25 cellular contexts compared by ENCODE assay signal in genomic region chr2:23528171-23528570, GRCh38.
DNase-seq lines count a peak whose midpoint lies in the region; ATAC-seq, FAIRE-seq and TF ChIP-seq lines count a peak whose summit lies in the region.
"Had no signal": no experiment of that assay in that cellular context is flagged by ENCODE, and none has a peak within 500 bp of the region (broad histone marks: within the 10 kb centered on the region; RNA-seq: fewer than 3 reads in every experiment).

No MANE protein-coding gene starts in this region.

- H3K4me1 Mint-ChIP-seq in H9 (peaks cover 31 to 36% of the 10 kb centered on the region in 2 experiments), progenitor cell of endocrine pancreas (ENCODE audit: low read depth) (peaks cover 17% of the 10 kb centered on the region)
- H3K4me1 Mint-ChIP-seq in activated T-cell treated with anti-CD3 and anti-CD28 coated beads, Interleukin-2, amount 50 U/mL, for 4 hours (ENCODE audit: low read depth): peaks cover 22% of the 10 kb centered on the region

- no peaks in the 10 kb centered on the region for H3K9me3 ChIP-seq in H9 (ENCODE audit: control insufficient read depth, low read depth, low read length)
- H3K9me3 ChIP-seq in WERI-Rb-1 (ENCODE audit: severe bottlenecking): no peaks in the 10 kb centered on the region
- no peaks in the 10 kb centered on the region for H3K9me3 ChIP-seq in HAP-1
- H3K9me3 ChIP-seq: BLaER1 treated with 17β-estradiol and CSF1 and Interleukin-3, amounts not matched to agents 10 nM and 100 nM; Caco-2 had no signal

- H3K4me1 ChIP-seq in H9 (ENCODE audit: insufficient read depth, low read length) (peaks cover 7% of the 10 kb centered on the region), HAP-1 (no peaks in the 10 kb centered on the region)

- no peak overlapping the region for H2BK15ac ChIP-seq in H9 (ENCODE audit: low read depth, low read length)

- no peaks in the 10 kb centered on the region for H3K23me2 ChIP-seq in H9 (ENCODE audit: insufficient read length, low read depth, low read length, poor library complexity, severe bottlenecking)

- H2BK120ac ChIP-seq in H9 (ENCODE audit: low read depth, low read length, poor library complexity, severe bottlenecking): no peak overlapping the region

- no peak overlapping the region for H2BK20ac ChIP-seq in H9 (ENCODE audit: low read depth, low read length, poor library complexity, severe bottlenecking)

- H3K23ac ChIP-seq in H9 (ENCODE audit: insufficient read length, low read depth, low read length): no peak overlapping the region

- H2AK5ac ChIP-seq in H9 (ENCODE audit: insufficient read length, low read length): no peak overlapping the region

- no CpG with 5 or more reads among the region's 12 CpGs for WGBS in H9 (ENCODE audit: extremely low coverage, insufficient read length, low lambda C conversion rate)

- H3K4ac ChIP-seq in H9 (ENCODE audit: low read depth, low read length): no peak overlapping the region

- no peak overlapping the region for H3K18ac ChIP-seq in H9 (ENCODE audit: insufficient read length, low read depth, low read length)

- H3K14ac ChIP-seq in H9 (ENCODE audit: insufficient read depth, low read length): 0 out of 2 replicates have a peak overlapping the region, but pooled peaks have one; percentile 48

- no peak overlapping the region for H3K4me3 Mint-ChIP-seq in H9
- H3K4me3 Mint-ChIP-seq in progenitor cell of endocrine pancreas (ENCODE audit: low read depth): no peak overlapping the region
- H3K4me3 Mint-ChIP-seq in activated T-cell treated with anti-CD3 and anti-CD28 coated beads, Interleukin-2, amount 50 U/mL, for 4 hours: no peak overlapping the region
- H3K4me3 Mint-ChIP-seq: B cell; CD4-positive, alpha-beta T cell; CD8-positive, alpha-beta T cell had no signal

- no peaks in the 10 kb centered on the region for H3K36me3 Mint-ChIP-seq in H9 (ENCODE audit: insufficient read depth in 1 of 3, low read depth in 3 of 3)
- no peaks in the 10 kb centered on the region for H3K36me3 Mint-ChIP-seq in progenitor cell of endocrine pancreas (ENCODE audit: insufficient read depth)
- no peaks in the 10 kb centered on the region for H3K36me3 Mint-ChIP-seq in activated T-cell treated with anti-CD3 and anti-CD28 coated beads, Interleukin-2, amount 50 U/mL, for 4 hours (ENCODE audit: insufficient read depth)
- H3K36me3 Mint-ChIP-seq: CD8-positive, alpha-beta T cell had no signal

- H4K91ac ChIP-seq in H9 (ENCODE audit: insufficient read length, low read depth, low read length): no peak overlapping the region

- H3K27ac Mint-ChIP-seq in H9 (no peak overlapping the region), progenitor cell of endocrine pancreas (peak overlapping the region; percentile 56)
- H3K27ac Mint-ChIP-seq: B cell; CD4-positive, alpha-beta T cell; CD8-positive, alpha-beta T cell had no signal

- no peak overlapping the region for H4K8ac ChIP-seq in H9 (replicated peaks; ENCODE audit: insufficient read length, low read depth, low read length)

- H2BK12ac ChIP-seq in H9 (ENCODE audit: insufficient read length, low read depth, low read length): no peak overlapping the region

- H2AFZ ChIP-seq in H9 (ENCODE audit: low read length): no peak overlapping the region

- H3K56ac ChIP-seq in H9 (ENCODE audit: insufficient read length, low read depth, low read length): no peak overlapping the region

- no peak overlapping the region for H3K4me3 ChIP-seq in WERI-Rb-1 (ENCODE audit: low read depth, low read length)
- H3K4me3 ChIP-seq in bronchial epithelial cell (ENCODE audit: low read depth, low read length): no peak overlapping the region
- no peak overlapping the region for H3K4me3 ChIP-seq in HAP-1
- H3K4me3 ChIP-seq: BLaER1 treated with 17β-estradiol and CSF1 and Interleukin-3, amounts not matched to agents 10 nM and 100 nM had no signal

- H3K79me2 ChIP-seq in H9 (ENCODE audit: insufficient read depth, low read length): no peaks in the 10 kb centered on the region

- DNase-seq in H9: no peak
- DNase-seq in WERI-Rb-1: no peak
- DNase-seq in bronchial epithelial cell (ENCODE audit: low read depth): no peak
- DNase-seq in progenitor cell of endocrine pancreas (ENCODE audit: low spot score, unreplicated experiment): no peak
- DNase-seq in activated T-cell treated with anti-CD3 and anti-CD28 coated beads, Interleukin-2, amount 50 U/mL, for 4 hours: no peak
- DNase-seq in HAP-1 (ENCODE audit: low spot score in 2 of 2): no peak
- DNase-seq: 8988T; ACHN; AML-193; Caco-2; Calu3; CD4-positive, alpha-beta T cell; CD8-positive, alpha-beta T cell; DMS79 treated with DMSO at 0.1 percent for 48 hours; GF-D8 had no signal

- H3K27ac ChIP-seq in H9 (ENCODE audit: insufficient read length, low read depth, low read length) (no peak overlapping the region), WERI-Rb-1 (peak overlapping the region; percentile 8; the same call in 1 of the 2 replicates)
- H3K27ac ChIP-seq: BLaER1 treated with 17β-estradiol and CSF1 and Interleukin-3, amounts not matched to agents 10 nM and 100 nM; C4-2B had no signal

- no peak overlapping the region for H2BK5ac ChIP-seq in H9 (ENCODE audit: insufficient read length, low read length)

- no peaks in the 10 kb centered on the region; the same call in 1 of the 2 replicates for H3K27me3 Mint-ChIP-seq in H9 (ENCODE audit: low read depth)
- peaks cover 26% of the 10 kb centered on the region for H3K27me3 Mint-ChIP-seq in progenitor cell of endocrine pancreas
- H3K27me3 Mint-ChIP-seq in activated T-cell treated with anti-CD3 and anti-CD28 coated beads, Interleukin-2, amount 50 U/mL, for 4 hours (ENCODE audit: low read depth): no peaks in the 10 kb centered on the region
- H3K27me3 Mint-ChIP-seq: B cell; CD4-positive, alpha-beta T cell had no signal

- H3K36me3 ChIP-seq in WERI-Rb-1 (no peaks in the 10 kb centered on the region), bronchial epithelial cell (ENCODE audit: control insufficient read depth, insufficient read depth, low read length) (no peaks in the 10 kb centered on the region), HAP-1 (replicated peaks) (no peaks in the 10 kb centered on the region)
- H3K36me3 ChIP-seq: BLaER1 treated with 17β-estradiol and CSF1 and Interleukin-3, amounts not matched to agents 10 nM and 100 nM had no signal

- in situ Hi-C loops in HAP-1 (cut with MboI; ENCODE audit: low sequenced_read_pairs): no loop called here

- TF ChIP-seq CTCF in H9 (conservative IDR thresholded peaks at IDR 0.05) (no peak), WERI-Rb-1 (IDR thresholded peaks at IDR 0.05; ENCODE audit: low read depth, low read length) (no peak), bronchial epithelial cell (IDR thresholded peaks at IDR 0.05; ENCODE audit: insufficient read depth, low read length, severe bottlenecking) (no peak), progenitor cell of endocrine pancreas (IDR thresholded peaks at IDR 0.05; ENCODE audit: unreplicated experiment) (no peak)

- no peaks in the 10 kb centered on the region for H3K27me3 ChIP-seq in H9 (ENCODE audit: insufficient read depth, low read length)
- H3K27me3 ChIP-seq in WERI-Rb-1 (ENCODE audit: insufficient read depth, low read depth, severe bottlenecking): no peaks in the 10 kb centered on the region
- H3K27me3 ChIP-seq in bronchial epithelial cell (ENCODE audit: control insufficient read depth, insufficient read depth, low read length): no peaks in the 10 kb centered on the region
- H3K27me3 ChIP-seq in HAP-1 (ENCODE audit: low read depth): no peaks in the 10 kb centered on the region

- H4K5ac ChIP-seq in H9 (ENCODE audit: insufficient read length, low read depth, low read length): no peak overlapping the region

- H3K9ac ChIP-seq in H9 (ENCODE audit: extremely low read depth, insufficient read length, low read length): no peak overlapping the region
- H3K9ac ChIP-seq: BLaER1 treated with 17β-estradiol and CSF1 and Interleukin-3, amounts not matched to agents 10 nM and 100 nM had no signal

- no peak overlapping the region for H3K4me2 ChIP-seq in H9 (ENCODE audit: insufficient read depth, insufficient read length, low read length)
- H3K4me2 ChIP-seq: BLaER1 treated with 17β-estradiol and CSF1 and Interleukin-3, amounts not matched to agents 10 nM and 100 nM had no signal

- no peak overlapping the region for H3T11ph ChIP-seq in H9 (ENCODE audit: low read length)

- ATAC-seq in activated T-cell treated with anti-CD3 and anti-CD28 coated beads, Interleukin-2, amount 50 U/mL, for 4 hours: no peak
- no peak for ATAC-seq in HG03571 (IDR thresholded peaks at IDR 0.05; ENCODE audit: unreplicated experiment)
- no peak for ATAC-seq in HG03135 (IDR thresholded peaks at IDR 0.05; ENCODE audit: unreplicated experiment)
- ATAC-seq: CD8-positive, alpha-beta T cell had no signal

- peak; percentile 32 for FAIRE-seq in bronchial epithelial cell (lab: Jason Lieb, UNC)
- FAIRE-seq: A204.1, D721Med, G401.6, GM12891, GM19239 had no signal

- H4K20me1 ChIP-seq in H9 (ENCODE audit: control insufficient read depth, insufficient read depth, insufficient read length): no peaks in the 10 kb centered on the region
- H4K20me1 ChIP-seq: BLaER1 treated with 17β-estradiol and CSF1 and Interleukin-3, amounts not matched to agents 10 nM and 100 nM had no signal

- no peaks in the 10 kb centered on the region for H3K79me1 ChIP-seq in H9 (ENCODE audit: insufficient read depth, low read depth, low read length, poor library complexity, severe bottlenecking)

- H3K9me3 Mint-ChIP-seq in H9 (no peaks in the 10 kb centered on the region), progenitor cell of endocrine pancreas (ENCODE audit: low read depth) (no peaks in the 10 kb centered on the region)
- no peaks in the 10 kb centered on the region for H3K9me3 Mint-ChIP-seq in activated T-cell treated with anti-CD3 and anti-CD28 coated beads, Interleukin-2, amount 50 U/mL, for 4 hours
- H3K9me3 Mint-ChIP-seq: CD4-positive, alpha-beta T cell; CD8-positive, alpha-beta T cell had no signal
